Comparison of ENCODE assay signal across 1 cellular context in the genomic region with DNA sequence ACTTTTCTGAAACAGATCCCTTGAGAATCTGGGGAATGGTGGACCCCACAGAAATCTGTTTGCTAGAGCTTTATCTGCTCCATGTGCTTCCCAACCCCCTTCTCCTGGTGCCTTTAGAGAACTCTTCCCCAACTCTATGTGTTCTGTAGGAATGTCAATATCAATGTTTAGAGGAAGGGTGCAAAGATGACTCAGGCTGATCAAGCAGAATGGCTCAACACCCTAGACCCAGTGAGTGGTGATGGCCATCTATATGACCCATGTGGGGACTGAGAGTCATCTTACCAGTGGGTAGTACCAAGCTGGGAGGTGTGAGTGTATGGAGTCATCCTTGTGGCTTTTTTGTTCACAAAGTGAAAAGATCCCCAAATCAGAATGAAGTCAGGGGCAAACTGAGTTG.
A peak's percentile ranks its signal among the peaks of the same experiment; 100 is the strongest.
TF ChIP-seq lines count a peak whose summit lies in the region.

No MANE protein-coding gene starts in this region.

TF ChIP-seq in HepG2, 621 proteins besides CTCF, POLR2A, EP300 and RAD21 (continued from another document):
- TF ChIP-seq HNF4A (CRISPR knock-in tag; IDR thresholded peaks at IDR 0.05): peak; percentile 27
